In genomic region chr11:88402192-88402715, GRCh38 we compare ENCODE assay signal across 10 cellular contexts.
DNase-seq lines count a peak whose midpoint lies in the region; ATAC-seq and TF ChIP-seq lines count a peak whose summit lies in the region.
"Had no signal": no experiment of that assay in that cellular context is flagged by ENCODE, and none has a peak within 500 bp of the region (broad histone marks: within the 10 kb centered on the region; RNA-seq: fewer than 3 reads in every experiment).

No MANE protein-coding gene starts in this region.

- peak overlapping the region in 3 of 11 experiments; percentile 11 to 35 (median 19); a peak in 2 of 22 replicates for H3K9ac ChIP-seq in BLaER1 treated with 17β-estradiol and CSF1 and Interleukin-3, amounts not matched to agents 10 nM and 100 nM

- ATAC-seq in HG03196 (IDR thresholded peaks at IDR 0.05; ENCODE audit: unreplicated experiment), result peak; percentile 60
- ATAC-seq in GM19023 (IDR thresholded peaks at IDR 0.05; ENCODE audit: unreplicated experiment), result no peak

- H3K9me3 ChIP-seq in BLaER1 treated with 17β-estradiol and CSF1 and Interleukin-3, amounts not matched to agents 10 nM and 100 nM (replicated peaks in 1 of 11), result no peaks in the 10 kb centered on the region
- H3K9me3 ChIP-seq in muscle layer of duodenum (ENCODE audit: control insufficient read depth in 1 of 2, low read length in 2 of 2), result no peaks in the 10 kb centered on the region

- DNase-seq in choroid plexus epithelial cell (ENCODE audit: low read depth) (peak; percentile 90), NCI-H2107 treated with DMSO at 0.1 percent for 48 hours (lab: John Stamatoyannopoulos, UW; ENCODE audit: unreplicated experiment) (no peak), DMS53 treated with DMSO at 0.1 percent for 48 hours (lab: John Stamatoyannopoulos, UW; ENCODE audit: unreplicated experiment) (no peak)
- DNase-seq in activated T-cell treated with anti-CD3 and anti-CD28 coated beads, Interleukin-2, amount 50 U/mL, for 48 hours, result no peak
- DNase-seq: mesendoderm, NCI-H1694 treated with DMSO at 0.1 percent for 48 hours had no signal

- peaks cover 30 to 74% (median 41%) of the 10 kb centered on the region in 10 experiments for H3K4me1 ChIP-seq in BLaER1 treated with 17β-estradiol and CSF1 and Interleukin-3, amounts not matched to agents 10 nM and 100 nM
- peaks cover 5 to 13% of the 10 kb centered on the region in 2 donors for H3K4me1 ChIP-seq in muscle layer of duodenum (ENCODE audit: control insufficient read depth in 1 of 2, insufficient read depth in 2 of 2, low read length in 2 of 2)

- no peaks in the 10 kb centered on the region for H3K36me3 ChIP-seq in BLaER1 treated with 17β-estradiol and CSF1 and Interleukin-3, amounts not matched to agents 10 nM and 100 nM
- H3K36me3 ChIP-seq in muscle layer of duodenum (ENCODE audit: control insufficient read depth in 1 of 2, insufficient read depth in 2 of 2, low read length in 2 of 2), result no peaks in the 10 kb centered on the region

- H3K4me3 ChIP-seq in BLaER1 treated with 17β-estradiol and CSF1 and Interleukin-3, amounts not matched to agents 10 nM and 100 nM, result peak overlapping the region in 1 of 10 experiments; percentile 4; a peak in 1 of 20 replicates
- H3K4me3 ChIP-seq in choroid plexus epithelial cell (ENCODE audit: low read depth, low read length) (no peak overlapping the region), muscle layer of duodenum (ENCODE audit: low read depth in 1 of 2, low read length in 2 of 2) (no peak overlapping the region)

- no peaks in the 10 kb centered on the region for H3K27me3 ChIP-seq in BLaER1 treated with 17β-estradiol and CSF1 and Interleukin-3, amounts not matched to agents 10 nM and 100 nM
- H3K27me3 ChIP-seq in muscle layer of duodenum (ENCODE audit: low read depth, low read length), result no peaks in the 10 kb centered on the region

- peak overlapping the region; percentile 18 to 81 (median 44); a peak in 21 of 22 replicates for H3K4me2 ChIP-seq in BLaER1 treated with 17β-estradiol and CSF1 and Interleukin-3, amounts not matched to agents 10 nM and 100 nM

- H4K20me1 ChIP-seq in BLaER1 treated with 17β-estradiol and CSF1 and Interleukin-3, amounts not matched to agents 10 nM and 100 nM, result no peaks in the 10 kb centered on the region

- peak overlapping the region in 7 of 11 experiments; percentile 1 to 65 (median 37); a peak in 10 of 22 replicates for H3K27ac ChIP-seq in BLaER1 treated with 17β-estradiol and CSF1 and Interleukin-3, amounts not matched to agents 10 nM and 100 nM
- peak overlapping the region; percentile 36 for H3K27ac ChIP-seq in muscle layer of duodenum (ENCODE audit: low read length)

- TF ChIP-seq CTCF in choroid plexus epithelial cell (conservative IDR thresholded peaks at IDR 0.05; ENCODE audit: low read depth, low read length), result no peak
